In the genomic region with DNA sequence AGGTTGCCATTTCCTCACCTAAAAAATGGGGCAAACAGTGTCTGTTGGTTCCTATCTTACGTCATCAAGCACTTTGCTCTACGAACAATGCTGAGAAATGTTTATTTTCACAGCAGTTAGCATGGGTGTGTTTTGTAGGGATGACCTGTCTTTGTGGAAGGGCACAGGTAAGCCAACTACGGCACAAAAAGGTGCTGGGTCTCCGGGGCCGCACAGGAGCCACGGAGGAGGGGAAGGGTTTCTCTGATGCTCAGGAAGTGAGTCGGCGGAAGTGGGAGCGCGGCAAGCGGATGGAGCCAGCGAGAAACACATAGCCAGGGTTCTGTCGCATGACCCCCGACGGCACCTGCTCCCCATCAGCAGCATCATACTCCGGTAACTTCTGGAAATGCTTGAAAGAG, we compare ENCODE assay signal across 11 cellular contexts.
DNase-seq lines count a peak whose midpoint lies in the region; ATAC-seq and TF ChIP-seq lines count a peak whose summit lies in the region.
"Had no signal": no experiment of that assay in that cellular context is flagged by ENCODE, and none has a peak within 500 bp of the region (broad histone marks: within the 10 kb centered on the region; RNA-seq: fewer than 3 reads in every experiment).

No MANE protein-coding gene starts in this region.

- H3K4me1 Mint-ChIP-seq in activated naive CD8-positive, alpha-beta T cell treated with anti-CD3 and anti-CD28 coated beads, Interleukin-2, amount 50 U/mL, for 24 hours, result no peaks in the 10 kb centered on the region
- no peaks in the 10 kb centered on the region for H3K4me1 Mint-ChIP-seq in activated naive CD8-positive, alpha-beta T cell treated with anti-CD3 and anti-CD28 coated beads for 36 hours
- peaks cover 14% of the 10 kb centered on the region for H3K4me1 Mint-ChIP-seq in activated B cell treated with CpG ODN at 0.5 μM for 24 hours
- no peaks in the 10 kb centered on the region for H3K4me1 Mint-ChIP-seq in stimulated activated effector memory CD8-positive, alpha-beta T cell treated with anti-CD3 and anti-CD28 coated beads, Interleukin-12 subunit alpha, Interleukin-12 subunit beta, amount 100 ng/mL, for 72 hours

- H3K9me3 Mint-ChIP-seq in activated naive CD8-positive, alpha-beta T cell treated with anti-CD3 and anti-CD28 coated beads, Interleukin-2, amount 50 U/mL, for 24 hours, result no peaks in the 10 kb centered on the region
- H3K9me3 Mint-ChIP-seq in activated naive CD8-positive, alpha-beta T cell treated with anti-CD3 and anti-CD28 coated beads for 36 hours, result peaks cover 1% of the 10 kb centered on the region
- peaks cover 10% of the 10 kb centered on the region for H3K9me3 Mint-ChIP-seq in activated B cell treated with CpG ODN at 0.5 μM for 24 hours
- H3K9me3 Mint-ChIP-seq in stimulated activated effector memory CD8-positive, alpha-beta T cell treated with anti-CD3 and anti-CD28 coated beads, Interleukin-12 subunit alpha, Interleukin-12 subunit beta, amount 100 ng/mL, for 72 hours, result peaks cover 5% of the 10 kb centered on the region
- H3K9me3 Mint-ChIP-seq: type B pancreatic cell had no signal

- no peak overlapping the region for H3K27ac Mint-ChIP-seq in activated naive CD8-positive, alpha-beta T cell treated with anti-CD3 and anti-CD28 coated beads, Interleukin-2, amount 50 U/mL, for 24 hours
- H3K27ac Mint-ChIP-seq in activated naive CD8-positive, alpha-beta T cell treated with anti-CD3 and anti-CD28 coated beads for 36 hours, result no peak overlapping the region
- peak overlapping the region; percentile 6 for H3K27ac Mint-ChIP-seq in activated B cell treated with CpG ODN at 0.5 μM for 24 hours
- peak overlapping the region; percentile 57 for H3K27ac Mint-ChIP-seq in stimulated activated effector memory CD8-positive, alpha-beta T cell treated with anti-CD3 and anti-CD28 coated beads, Interleukin-12 subunit alpha, Interleukin-12 subunit beta, amount 100 ng/mL, for 72 hours
- H3K27ac Mint-ChIP-seq: type B pancreatic cell had no signal

- no peak for TF ChIP-seq CTCF in activated B cell treated with CpG ODN at 0.5 μM for 24 hours (IDR thresholded peaks at IDR 0.05)

- no peaks in the 10 kb centered on the region for H3K36me3 Mint-ChIP-seq in activated naive CD8-positive, alpha-beta T cell treated with anti-CD3 and anti-CD28 coated beads, Interleukin-2, amount 50 U/mL, for 24 hours (ENCODE audit: low read depth)
- no peaks in the 10 kb centered on the region for H3K36me3 Mint-ChIP-seq in activated naive CD8-positive, alpha-beta T cell treated with anti-CD3 and anti-CD28 coated beads for 36 hours
- peaks cover 1% of the 10 kb centered on the region for H3K36me3 Mint-ChIP-seq in activated B cell treated with CpG ODN at 0.5 μM for 24 hours (ENCODE audit: low read depth)
- no peaks in the 10 kb centered on the region for H3K36me3 Mint-ChIP-seq in stimulated activated effector memory CD8-positive, alpha-beta T cell treated with anti-CD3 and anti-CD28 coated beads, Interleukin-12 subunit alpha, Interleukin-12 subunit beta, amount 100 ng/mL, for 72 hours
- H3K36me3 Mint-ChIP-seq: type B pancreatic cell had no signal

- peak overlapping the region; percentile 7 for H3K4me3 Mint-ChIP-seq in activated naive CD8-positive, alpha-beta T cell treated with anti-CD3 and anti-CD28 coated beads, Interleukin-2, amount 50 U/mL, for 24 hours
- H3K4me3 Mint-ChIP-seq in activated naive CD8-positive, alpha-beta T cell treated with anti-CD3 and anti-CD28 coated beads for 36 hours, result no peak overlapping the region
- H3K4me3 Mint-ChIP-seq in activated B cell treated with CpG ODN at 0.5 μM for 24 hours, result peak overlapping the region; percentile 77
- peak overlapping the region; percentile 53 for H3K4me3 Mint-ChIP-seq in stimulated activated effector memory CD8-positive, alpha-beta T cell treated with anti-CD3 and anti-CD28 coated beads, Interleukin-12 subunit alpha, Interleukin-12 subunit beta, amount 100 ng/mL, for 72 hours
- H3K4me3 Mint-ChIP-seq: type B pancreatic cell had no signal

- intact Hi-C loops in activated B cell treated with CpG ODN at 0.5 μM for 24 hours (cut with micrococcal nuclease), result no loop called here

- CTCF ChIA-PET in activated B cell treated with CpG ODN at 0.5 μM for 24 hours (lab: Charles Lee), result no interaction called here

- peaks cover 3% of the 10 kb centered on the region for H3K27me3 Mint-ChIP-seq in activated naive CD8-positive, alpha-beta T cell treated with anti-CD3 and anti-CD28 coated beads, Interleukin-2, amount 50 U/mL, for 24 hours
- H3K27me3 Mint-ChIP-seq in activated naive CD8-positive, alpha-beta T cell treated with anti-CD3 and anti-CD28 coated beads for 36 hours, result peaks cover 5% of the 10 kb centered on the region
- peaks cover 5% of the 10 kb centered on the region for H3K27me3 Mint-ChIP-seq in activated B cell treated with CpG ODN at 0.5 μM for 24 hours

- no peak for ATAC-seq in activated naive CD8-positive, alpha-beta T cell treated with anti-CD3 and anti-CD28 coated beads, Interleukin-2, amount 50 U/mL, for 24 hours
- ATAC-seq in activated B cell treated with CpG ODN at 0.5 μM for 24 hours (ENCODE audit: low read depth), result peak; percentile 40
- ATAC-seq in stimulated activated effector memory CD8-positive, alpha-beta T cell treated with anti-CD3 and anti-CD28 coated beads, Interleukin-12 subunit alpha, Interleukin-12 subunit beta, amount 100 ng/mL, for 72 hours, result no peak
- no peak for ATAC-seq in GM19467 (IDR thresholded peaks at IDR 0.05; ENCODE audit: unreplicated experiment)

- POLR2A ChIA-PET in activated B cell treated with CpG ODN at 0.5 μM for 24 hours (lab: Charles Lee), result no interaction called here

- no peak for DNase-seq in activated naive CD8-positive, alpha-beta T cell treated with anti-CD3 and anti-CD28 coated beads, Interleukin-2, amount 50 U/mL, for 24 hours
- no peak for DNase-seq in activated naive CD8-positive, alpha-beta T cell treated with anti-CD3 and anti-CD28 coated beads for 36 hours
- DNase-seq in NCI-H1092 treated with DMSO at 0.1 percent for 48 hours (lab: John Stamatoyannopoulos, UW) (peak; percentile 47), activated B cell treated with CpG ODN at 0.5 μM for 24 hours (no peak), occipital lobe (lab: John Stamatoyannopoulos, UW) (no peak), NCI-H1105 treated with DMSO at 0.1 percent for 48 hours (lab: John Stamatoyannopoulos, UW) (no peak)
- no peak for DNase-seq in stimulated activated effector memory CD8-positive, alpha-beta T cell treated with anti-CD3 and anti-CD28 coated beads, Interleukin-12 subunit alpha, Interleukin-12 subunit beta, amount 100 ng/mL, for 72 hours (ENCODE audit: low spot score in 2 of 2)
- DNase-seq: effector CD4-positive, alpha-beta T cell; head of caudate nucleus had no signal

Comparison
In these comparisons a context has a peak if more than half of its experiments do, and no peak if none do; other contexts are left out.
1. H3K27ac Mint-ChIP-seq: peak in activated B cell treated with CpG ODN at 0.5 μM for 24 hours (single experiment) and stimulated activated effector memory CD8-positive, alpha-beta T cell treated with anti-CD3 and anti-CD28 coated beads, Interleukin-12 subunit alpha, Interleukin-12 subunit beta, amount 100 ng/mL, for 72 hours (single experiment); none in activated naive CD8-positive, alpha-beta T cell treated with anti-CD3 and anti-CD28 coated beads, Interleukin-2, amount 50 U/mL, for 24 hours (single experiment) and activated naive CD8-positive, alpha-beta T cell treated with anti-CD3 and anti-CD28 coated beads for 36 hours (single experiment).